In genomic region chr7:30870821-30871518, GRCh38 we compare ENCODE assay signal across 14 cellular contexts. TPM values are rescaled to one million over a fixed set of nuclear protein-coding genes. Genes with fewer than 3 reads are reported as not detected.
"Had no signal": no experiment of that assay in that cellular context is flagged by ENCODE, and none has a peak within 500 bp of the region (broad histone marks: within the 10 kb centered on the region; RNA-seq: fewer than 3 reads in every experiment).

No MANE protein-coding gene starts in this region.

- H3K4me3 ChIP-seq: coronary artery had no signal

- DNase-seq: activated B cell treated with CpG ODN at 0.5 μM for 24 hours; activated CD4-positive, alpha-beta T cell treated with anti-CD3 and anti-CD28 coated beads, Interleukin-2, amount 10 ng/mL, durations not matched to agents 7 days and 5 days; activated naive CD4-positive, alpha-beta T cell treated with anti-CD3 and anti-CD28 coated beads, Interleukin-2, amount 10 ng/mL, durations not matched to agents 7 days and 5 days; caudate nucleus; effector CD8-positive, alpha-beta T cell; immature natural killer cell; mammary epithelial cell; occipital lobe; stimulated activated CD4-positive, alpha-beta T cell treated with anti-CD3 and anti-CD28 coated beads, Interleukin-1b, Interleukin-23, amount 100 ng/mL, for 48 hours; T-helper 2 cell had no signal

- ATAC-seq: natural killer cell treated with Interleukin-12 subunit alpha and Interleukin-12 subunit beta and Interleukin-15 and Interleukin-18, amount 100 ng/mL, for 72 hours; stimulated activated memory B cell treated with anti-CD40 and anti-IgM and Interleukin-4, amounts not matched to agents 10 μg/mL and 1 μg/mL and 100 μg/mL, for 72 hours had no signal

RNA-seq across cellular contexts. Expression of gene AQP1, which starts 40.7 kb away (rescaled TPM):
- total RNA-seq: activated T-helper 2 cell treated with anti-CD3 and anti-CD28 coated beads, Interferon-gamma antibody, Interleukin-2, Interleukin-4, amounts not matched to agents 10 μg/mL and 5 μg/mL and 100 μg/mL, durations not matched to agents 14 hours and 24 hours and 36 hours had no signal
